In the genomic region with DNA sequence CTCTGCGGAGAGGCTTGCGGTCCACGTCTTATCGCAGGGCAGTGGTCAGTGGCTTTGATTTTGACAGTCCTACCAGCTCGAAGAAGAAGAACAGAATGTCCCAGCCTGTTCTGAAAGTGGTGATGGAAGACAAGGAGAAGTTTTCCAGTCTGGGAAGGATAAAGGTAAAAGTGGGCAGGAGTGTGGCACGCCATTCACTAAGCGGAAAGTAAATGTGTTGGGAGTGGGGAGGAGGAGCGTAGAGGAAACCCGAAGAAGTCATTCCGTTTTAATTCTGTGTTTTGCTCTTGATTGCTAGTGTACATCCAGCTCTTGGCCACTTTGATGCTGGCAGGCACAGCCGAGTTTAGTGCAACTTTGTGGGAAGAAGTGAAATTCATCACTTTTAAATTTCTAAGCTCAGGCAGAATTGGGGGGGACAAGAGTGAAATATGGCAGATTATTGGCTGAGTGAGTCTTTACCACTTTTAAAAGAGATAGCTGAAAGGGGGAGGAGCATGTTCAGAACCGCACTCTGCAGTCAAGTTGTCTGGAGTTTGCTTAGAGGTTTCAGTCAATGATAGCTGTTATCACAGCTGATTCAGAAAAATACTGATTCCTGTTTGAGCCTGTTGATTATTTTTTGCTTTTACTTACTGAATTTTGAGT, we compare ENCODE assay signal across 8 cellular contexts. TPM values are rescaled to one million over a fixed set of nuclear protein-coding genes. Genes with fewer than 3 reads are reported as not detected.
A peak's percentile ranks its signal among the peaks of the same experiment; 100 is the strongest.
DNase-seq lines count a peak whose midpoint lies in the region; ATAC-seq and TF ChIP-seq lines count a peak whose summit lies in the region.

No MANE protein-coding gene starts in this region.

- no peak for TF ChIP-seq CTCF in H9 (conservative IDR thresholded peaks at IDR 0.05)

- no peak overlapping the region for H4K91ac ChIP-seq in H9 (ENCODE audit: insufficient read length, low read depth, low read length)

- H3K27me3 ChIP-seq in H9 (ENCODE audit: insufficient read depth, low read length): peaks cover 6% of the 10 kb centered on the region; the same call in 1 of the 2 replicates

- no peaks in the 10 kb centered on the region; the same call in 1 of the 2 replicates for H3K79me2 ChIP-seq in H9 (ENCODE audit: insufficient read depth, low read length)

- H3K27me3 Mint-ChIP-seq in H9 (ENCODE audit: low read depth) (peaks cover 43% of the 10 kb centered on the region), T-cell (peaks cover 50 to 55% of the 10 kb centered on the region in 2 donors)

- DNase-seq in H9: no peak
- no peak for DNase-seq in T-cell
- peak; percentile 24 for DNase-seq in glomerular visceral epithelial cell (ENCODE audit: extremely low spot score)
- peak; percentile 62 for DNase-seq in retina
- DNase-seq in UCSD-AML1 (lab: John Stamatoyannopoulos, UW; ENCODE audit: unreplicated experiment): no peak
- no peak for DNase-seq in activated CD8-positive, alpha-beta memory T cell treated with anti-CD3 and anti-CD28 coated beads, Interleukin-2, amount 50 U/mL, for 48 hours

- H2BK5ac ChIP-seq in H9 (ENCODE audit: insufficient read length, low read length): no peak overlapping the region

- no peak overlapping the region for H2AFZ ChIP-seq in H9 (ENCODE audit: low read length)

- no peak overlapping the region for H2BK12ac ChIP-seq in H9 (ENCODE audit: insufficient read length, low read depth, low read length)

- peak overlapping the region; percentile 96 for H3K4me2 ChIP-seq in H9 (ENCODE audit: insufficient read depth, insufficient read length, low read length)

- H3K9me3 ChIP-seq in H9 (ENCODE audit: control insufficient read depth, low read depth, low read length): no peaks in the 10 kb centered on the region

- H2BK120ac ChIP-seq in H9 (ENCODE audit: low read depth, low read length, poor library complexity, severe bottlenecking): no peak overlapping the region

- H2BK20ac ChIP-seq in H9 (ENCODE audit: low read depth, low read length, poor library complexity, severe bottlenecking): no peak overlapping the region

- no peak overlapping the region for H3K56ac ChIP-seq in H9 (ENCODE audit: insufficient read length, low read depth, low read length)

- H3K27ac Mint-ChIP-seq in H9: no peak overlapping the region
- no peak overlapping the region for H3K27ac Mint-ChIP-seq in T-cell

- H3K9ac ChIP-seq in H9 (ENCODE audit: extremely low read depth, insufficient read length, low read length): no peak overlapping the region

- H3K4me1 Mint-ChIP-seq in H9: peaks cover 34% of the 10 kb centered on the region in 2 experiments
- peaks cover 18 to 25% (median 18%) of the 10 kb centered on the region in 3 donors for H3K4me1 Mint-ChIP-seq in T-cell

- no peak overlapping the region for H2BK15ac ChIP-seq in H9 (ENCODE audit: low read depth, low read length)

- H3K14ac ChIP-seq in H9 (ENCODE audit: insufficient read depth, low read length): no peak overlapping the region

- CTCF ChIA-PET in T-cell (lab: Charles Lee): no interaction called here

- no peak overlapping the region for H3K18ac ChIP-seq in H9 (ENCODE audit: insufficient read length, low read depth, low read length)

- no peak overlapping the region for H3K4ac ChIP-seq in H9 (ENCODE audit: low read depth, low read length)

- no CpG with 5 or more reads among the region's 12 CpGs for WGBS in H9 (ENCODE audit: extremely low coverage, insufficient read length, low lambda C conversion rate)

- no peak overlapping the region for H4K8ac ChIP-seq in H9 (replicated peaks; ENCODE audit: insufficient read length, low read depth, low read length)

- no peak overlapping the region for H2AK5ac ChIP-seq in H9 (ENCODE audit: insufficient read length, low read length)

- H3K23ac ChIP-seq in H9 (ENCODE audit: insufficient read length, low read depth, low read length): no peak overlapping the region

- H4K5ac ChIP-seq in H9 (ENCODE audit: insufficient read length, low read depth, low read length): no peak overlapping the region

- H3K36me3 Mint-ChIP-seq in H9 (ENCODE audit: insufficient read depth in 1 of 3, low read depth in 3 of 3): peaks cover 3 to 9% (median 3%) of the 10 kb centered on the region in 3 experiments; a peak in 6 of 7 replicates
- H3K36me3 Mint-ChIP-seq in T-cell: no peaks in the 10 kb centered on the region

- H3K9me3 Mint-ChIP-seq in H9 (no peaks in the 10 kb centered on the region; a peak in 1 of 5 replicates), T-cell (no peaks in the 10 kb centered on the region)

- no peaks in the 10 kb centered on the region for H3K4me1 ChIP-seq in H9 (ENCODE audit: insufficient read depth, low read length)

- no peak overlapping the region for H3K27ac ChIP-seq in H9 (ENCODE audit: insufficient read length, low read depth, low read length)

- POLR2A ChIA-PET in T-cell (lab: Charles Lee): no interaction called here

- H3K79me1 ChIP-seq in H9 (ENCODE audit: insufficient read depth, low read depth, low read length, poor library complexity, severe bottlenecking): no peaks in the 10 kb centered on the region

- H3K4me3 Mint-ChIP-seq in H9 (peak overlapping the region; percentile 84 to 85), T-cell (peak overlapping the region; percentile 47 to 78 (median 72))

- H3K23me2 ChIP-seq in H9 (ENCODE audit: insufficient read length, low read depth, low read length, poor library complexity, severe bottlenecking): peaks cover 22% of the 10 kb centered on the region

- ATAC-seq in T-cell (replicated peaks in 1 of 4): no peak
- no peak for ATAC-seq in HG03460 (IDR thresholded peaks at IDR 0.05; ENCODE audit: unreplicated experiment)
- ATAC-seq in GM19395 (IDR thresholded peaks at IDR 0.05; ENCODE audit: unreplicated experiment): no peak

- H4K20me1 ChIP-seq in H9 (ENCODE audit: control insufficient read depth, insufficient read depth, insufficient read length): no peaks in the 10 kb centered on the region

- H3T11ph ChIP-seq in H9 (ENCODE audit: low read length): no peak overlapping the region

RNA-seq across cellular contexts. Expression of gene ARHGEF26, which starts 1.8 kb away (rescaled TPM):
- 12.4 and 13.7 TPM in 2 replicates for total RNA-seq in H9 (2021)
- under 1 TPM; 0.12 to 0.29 (median 0.23) TPM for total RNA-seq in T-cell

Comparison
In these comparisons a context has a peak if more than half of its experiments do, and no peak if none do; other contexts are left out.
1. DNase-seq: peak in glomerular visceral epithelial cell (single experiment) and retina (single experiment); none in H9 (single experiment), T-cell (0 of 34), UCSD-AML1 (single experiment) and activated CD8-positive, alpha-beta memory T cell treated with anti-CD3 and anti-CD28 coated beads, Interleukin-2, amount 50 U/mL, for 48 hours (single experiment).
2. RNA of gene ARHGEF26, which starts 1.8 kb away (total RNA-seq): 12.4 to 13.7 TPM in H9; 0.12 to 0.29 TPM in T-cell; every median in the first group is over 10 times any median in the second.